In genomic region chr10:60086862-60087261, GRCh38 we compare ENCODE assay signal across 17 cellular contexts.
DNase-seq lines count a peak whose midpoint lies in the region; ATAC-seq, FAIRE-seq and TF ChIP-seq lines count a peak whose summit lies in the region.
"Had no signal": no experiment of that assay in that cellular context is flagged by ENCODE, and none has a peak within 500 bp of the region (broad histone marks: within the 10 kb centered on the region; RNA-seq: fewer than 3 reads in every experiment).

No MANE protein-coding gene starts in this region.

- peak; percentile 56 for FAIRE-seq in GM12878 (lab: Jason Lieb, UNC)
- FAIRE-seq: endothelial cell of umbilical vein had no signal

- peak overlapping the region; percentile 56 for H3K4me2 ChIP-seq in GM12878 (ENCODE audit: control insufficient read depth, insufficient read depth)

- WGBS in GM12878 (ENCODE audit: insufficient coverage, insufficient replicate concordance, low lambda C conversion rate, missing lambda C conversion rate), result 0% methylated on average over 2 of the region's 2 CpGs

- intact Hi-C loops in GM12878 (cut with micrococcal nuclease; ENCODE audit: unreplicated experiment), result loop anchor here (1.0 kb wide), 1 partner anchor 13 kb away; no protein-coding TSS in a partner anchor

- H4K20me1 ChIP-seq in GM12878 (ENCODE audit: control insufficient read depth, insufficient read depth), result no peaks in the 10 kb centered on the region

- SMC1A ChIA-PET in GM12878 (lab: Charles Lee; ENCODE audit: uncharacterized antibody, unreplicated experiment), result interaction anchor here (1.3 to 1.4 kb wide), 2 partner anchors 8 to 10 kb away, joined by 3 to 4 read pairs; no protein-coding TSS in a partner anchor

- H3K79me2 ChIP-seq in GM12878 (ENCODE audit: control insufficient read depth, insufficient read depth, low read length), result no peaks in the 10 kb centered on the region

- ATAC-seq in GM18867 (IDR thresholded peaks at IDR 0.05; ENCODE audit: unreplicated experiment), result peak; percentile 58
- ATAC-seq in GM21526 (IDR thresholded peaks at IDR 0.05; ENCODE audit: low FRiP score, unreplicated experiment), result peak; percentile 74
- ATAC-seq in HG03039 (IDR thresholded peaks at IDR 0.05; ENCODE audit: unreplicated experiment), result peak; percentile 74
- peak; percentile 87 for ATAC-seq in GM12878
- ATAC-seq: left lung; naive thymus-derived CD8-positive, alpha-beta T cell had no signal

- no peak overlapping the region for H3K27ac ChIP-seq in GM12878 (ENCODE audit: control insufficient read depth, insufficient read depth)
- H3K27ac ChIP-seq: left lung had no signal

- peak overlapping the region; percentile 16; the same call in 1 of the 2 replicates for H3K9ac ChIP-seq in GM12878 (ENCODE audit: control insufficient read depth, insufficient read depth, low read length)

- no peak overlapping the region for H3K4me3 ChIP-seq in GM12878
- H3K4me3 ChIP-seq: left lung had no signal

- CTCF ChIA-PET in GM12878 (lab: Yijun Ruan, JAX), result interaction anchor here (0.5 kb wide), 1 partner anchor 235 kb away, joined by 3 read pairs; no protein-coding TSS in a partner anchor

- TF ChIP-seq POLR2A in GM12878 (IDR thresholded peaks at IDR 0.05; ENCODE audit: low read depth, low read length), result no peak

- no peak overlapping the region for H2AFZ ChIP-seq in GM12878 (ENCODE audit: control insufficient read depth, low read depth, low read length)

- no peaks in the 10 kb centered on the region for H3K27me3 Mint-ChIP-seq in endothelial cell (ENCODE audit: unreplicated experiment)
- H3K27me3 Mint-ChIP-seq: activated CD4-positive, alpha-beta memory T cell treated with anti-CD3 and anti-CD28 coated beads for 36 hours; stimulated activated naive CD8-positive, alpha-beta T cell treated with anti-CD3 and anti-CD28 coated beads, Interleukin-15, Interleukin-2, amounts not matched to agents 100 ng/mL and 50 ng/mL, for 24 hours had no signal

- no peaks in the 10 kb centered on the region for H3K9me3 ChIP-seq in GM12878 (replicated peaks; ENCODE audit: control insufficient read depth, insufficient read depth, low read length)
- H3K9me3 ChIP-seq: left lung had no signal

- peaks cover 4% of the 10 kb centered on the region for H3K4me1 Mint-ChIP-seq in endothelial cell (ENCODE audit: unreplicated experiment)
- H3K4me1 Mint-ChIP-seq: naive thymus-derived CD8-positive, alpha-beta T cell had no signal

- H3K27ac Mint-ChIP-seq in endothelial cell (ENCODE audit: unreplicated experiment), result no peak overlapping the region
- H3K27ac Mint-ChIP-seq: activated CD4-positive, alpha-beta memory T cell treated with anti-CD3 and anti-CD28 coated beads for 36 hours; naive thymus-derived CD8-positive, alpha-beta T cell; stimulated activated naive CD8-positive, alpha-beta T cell treated with anti-CD3 and anti-CD28 coated beads, Interleukin-15, Interleukin-2, amounts not matched to agents 100 ng/mL and 50 ng/mL, for 24 hours had no signal

- H3K9me3 Mint-ChIP-seq in endothelial cell (ENCODE audit: unreplicated experiment), result no peaks in the 10 kb centered on the region
- H3K9me3 Mint-ChIP-seq: activated CD4-positive, alpha-beta memory T cell treated with anti-CD3 and anti-CD28 coated beads for 36 hours; naive thymus-derived CD8-positive, alpha-beta T cell; stimulated activated naive CD8-positive, alpha-beta T cell treated with anti-CD3 and anti-CD28 coated beads, Interleukin-15, Interleukin-2, amounts not matched to agents 100 ng/mL and 50 ng/mL, for 24 hours had no signal

- peaks cover 9% of the 10 kb centered on the region for H3K4me1 ChIP-seq in GM12878 (ENCODE audit: control insufficient read depth, insufficient read depth, low read length)
- H3K4me1 ChIP-seq: left lung had no signal

- POLR2A ChIA-PET in GM12878 (lab: Charles Lee), result no interaction called here

- H3K27me3 ChIP-seq in GM12878 (replicated peaks in 1 of 2; ENCODE audit: control insufficient read depth in 2 of 2, insufficient read depth in 2 of 2, low read length in 1 of 2), result no peaks in the 10 kb centered on the region
- H3K27me3 ChIP-seq: left lung had no signal

- TF ChIP-seq EP300 in GM12878 (IDR thresholded peaks at IDR 0.05; ENCODE audit: borderline replicate concordance in 1 of 2, control insufficient read depth in 1 of 2, low read depth in 2 of 2, low read length in 2 of 2), result peak in 1 of 2 experiments; percentile 40; a peak in 1 of 4 replicates

- no peak for TF ChIP-seq CTCF in GM12878 (IDR thresholded peaks at IDR 0.05 in 2 of 3, conservative IDR thresholded peaks at IDR 0.05 in 1 of 3; ENCODE audit: control insufficient read depth in 2 of 3, extremely low read depth in 1 of 3, insufficient read depth in 1 of 3, low read depth in 3 of 3, low read length in 3 of 3)
- TF ChIP-seq CTCF in endothelial cell (IDR thresholded peaks at IDR 0.05; ENCODE audit: unreplicated experiment), result no peak

- no peak overlapping the region for H3K4me3 Mint-ChIP-seq in endothelial cell (ENCODE audit: unreplicated experiment)
- H3K4me3 Mint-ChIP-seq: activated CD4-positive, alpha-beta memory T cell treated with anti-CD3 and anti-CD28 coated beads for 36 hours; naive thymus-derived CD8-positive, alpha-beta T cell; stimulated activated naive CD8-positive, alpha-beta T cell treated with anti-CD3 and anti-CD28 coated beads, Interleukin-15, Interleukin-2, amounts not matched to agents 100 ng/mL and 50 ng/mL, for 24 hours had no signal

- DNase-seq in GM12878 (ENCODE audit: low read depth, low spot score), result peak; percentile 31
- no peak for DNase-seq in GF-D8 (lab: John Stamatoyannopoulos, UW)
- no peak for DNase-seq in endothelial cell (ENCODE audit: low spot score)
- no peak for DNase-seq in DMS 273 (lab: John Stamatoyannopoulos, UW; ENCODE audit: unreplicated experiment)
- DNase-seq in HuH-7.5 (ENCODE audit: low spot score), result no peak
- DNase-seq: activated CD4-positive, alpha-beta memory T cell treated with anti-CD3 and anti-CD28 coated beads for 36 hours; C1 segment of cervical spinal cord; left lung; naive thymus-derived CD8-positive, alpha-beta T cell; NCI-H510A; stimulated activated CD4-positive, alpha-beta T cell treated with anti-CD3 and anti-CD28 coated beads, Interleukin-4, amount 100 ng/mL, for 24 hours; T-helper 9 cell had no signal

- no peaks in the 10 kb centered on the region for H3K36me3 ChIP-seq in GM12878 (ENCODE audit: control insufficient read depth in 2 of 2, insufficient read depth in 2 of 2, low read length in 1 of 2)
- H3K36me3 ChIP-seq: left lung had no signal

- in situ Hi-C loops in GM12878 (cut with MboI), result no loop called here

- RAD21 ChIA-PET in GM12878 (lab: Charles Lee; ENCODE audit: unreplicated experiment), result interaction anchor here (1.0 kb wide), 1 partner anchor 12 kb away, joined by 3 read pairs; no protein-coding TSS in a partner anchor

- H3K36me3 Mint-ChIP-seq in endothelial cell (ENCODE audit: low read depth, unreplicated experiment), result no peaks in the 10 kb centered on the region

- TF ChIP-seq RAD21 in GM12878 (IDR thresholded peaks at IDR 0.05; ENCODE audit: insufficient read depth, low read depth, low read length), result no peak

- no TSS peak for BruUV-seq in GM12878 (replicated peaks; lab: Mats Ljungman, UMichigan)

TF ChIP-seq in GM12878, 131 proteins besides CTCF, POLR2A, EP300 and RAD21 (continues in another document):
- TF ChIP-seq ATF3 (IDR thresholded peaks at IDR 0.05; ENCODE audit: borderline replicate concordance, extremely low read depth, low read depth, low read length) (no peak), PML (IDR thresholded peaks at IDR 0.05; ENCODE audit: low read length) (peak; percentile 55; the same call in 1 of the 2 replicates), RELB (IDR thresholded peaks at IDR 0.05; ENCODE audit: low read depth) (no peak), MYB (IDR thresholded peaks at IDR 0.05; ENCODE audit: borderline replicate concordance, low read depth, low read length) (no peak), KLF5 (IDR thresholded peaks at IDR 0.05; ENCODE audit: partially characterized antibody) (no peak), EED (IDR thresholded peaks at IDR 0.05; ENCODE audit: low read depth) (peak; percentile 68; the same call in 1 of the 2 replicates), NFYA (IDR thresholded peaks at IDR 0.05; ENCODE audit: borderline replicate concordance, low read depth, low read length) (no peak), TBL1XR1 (IDR thresholded peaks at IDR 0.05; ENCODE audit: low read depth, low read length) (peak; percentile 58), NBN (IDR thresholded peaks at IDR 0.05) (no peak)
